ENCODE assay signal across 29 cellular contexts in the genomic region with DNA sequence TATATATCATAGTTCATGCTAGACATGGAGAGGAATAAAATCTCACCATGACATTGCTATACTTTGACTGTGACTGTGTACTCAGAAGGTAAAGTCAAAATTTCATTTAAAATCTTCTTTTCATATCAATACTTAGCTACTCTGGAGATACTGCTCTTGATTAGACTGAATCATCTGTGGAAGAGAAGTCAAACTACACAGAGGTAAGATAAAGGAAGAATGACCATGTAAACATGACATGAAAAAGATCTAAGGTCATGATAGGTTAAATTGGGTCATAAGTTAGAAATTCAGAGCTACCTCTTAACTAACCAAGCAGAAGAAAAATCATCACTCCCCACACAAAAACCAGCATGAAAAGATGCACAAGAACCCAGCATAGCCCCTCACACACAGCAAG. TPM values are rescaled to one million over a fixed set of nuclear protein-coding genes. Genes with fewer than 3 reads are reported as not detected.
"Had no signal": no experiment of that assay in that cellular context is flagged by ENCODE, and none has a peak within 500 bp of the region (broad histone marks: within the 10 kb centered on the region; RNA-seq: fewer than 3 reads in every experiment).

No MANE protein-coding gene starts in this region.

- H3K27ac ChIP-seq: colonic mucosa, epithelial cell of prostate, esophagus squamous epithelium, gastrocnemius medialis, heart right ventricle, left lung, lower lobe of right lung had no signal

- ATAC-seq: effector memory CD8-positive, alpha-beta T cell; esophagus mucosa; gastrocnemius medialis; heart right ventricle; left cardiac atrium; left lung; left ventricle myocardium superior; lower lobe of right lung; mucosa of descending colon had no signal

- H3K27ac Mint-ChIP-seq: dendritic cell treated with granulocyte-macrophage colony-stimulating factor and Interleukin-4, amounts not matched to agents 40 ng/mL and 50 ng/mL, for 4 days; endodermal cell; mesothelial cell of epicardium had no signal

- H3K4me1 Mint-ChIP-seq: endodermal cell, mesothelial cell of epicardium had no signal

- H3K27me3 ChIP-seq: colonic mucosa, esophagus squamous epithelium, gastrocnemius medialis, heart right ventricle, left lung had no signal

- H3K4me3 Mint-ChIP-seq: dendritic cell treated with granulocyte-macrophage colony-stimulating factor and Interleukin-4, amounts not matched to agents 40 ng/mL and 50 ng/mL, for 4 days; effector memory CD8-positive, alpha-beta T cell; endodermal cell; mesothelial cell of epicardium; naive B cell had no signal

- H3K27me3 Mint-ChIP-seq: dendritic cell treated with granulocyte-macrophage colony-stimulating factor and Interleukin-4, amounts not matched to agents 40 ng/mL and 50 ng/mL, for 4 days; effector memory CD8-positive, alpha-beta T cell; naive B cell had no signal

- H3K4me1 ChIP-seq: colonic mucosa, esophagus squamous epithelium, lower lobe of right lung had no signal

- H3K9me3 Mint-ChIP-seq: effector memory CD8-positive, alpha-beta T cell; endodermal cell; mesothelial cell of epicardium had no signal

- H3K36me3 ChIP-seq: colonic mucosa, gastrocnemius medialis, lower lobe of right lung had no signal

- H3K4me3 ChIP-seq: colonic mucosa, esophagus squamous epithelium, gastrocnemius medialis, heart right ventricle, left lung, lower lobe of right lung, mucosa of descending colon had no signal

- H3K9me3 ChIP-seq: colonic mucosa, esophagus squamous epithelium, gastrocnemius medialis, heart right ventricle, left lung, lower lobe of right lung, mucosa of descending colon had no signal

- DNase-seq: colonic mucosa; cortex of kidney; effector CD8-positive, alpha-beta T cell; effector memory CD8-positive, alpha-beta T cell; endodermal cell; esophagus squamous epithelium; foreskin fibroblast; foreskin melanocyte; gastrocnemius medialis; glutamatergic neuron; head of caudate nucleus; heart right ventricle; hippocampal formation; left cardiac atrium; left lung; left ventricle myocardium superior; lower lobe of right lung; mesenchymal stem cell; mucosa of descending colon; naive B cell had no signal

RNA-seq across cellular contexts. Expression of gene RLN1, which starts 44.8 kb away (rescaled TPM):
- total RNA-seq: esophagus mucosa, esophagus squamous epithelium, gastrocnemius medialis, glomerular endothelial cell, kidney epithelial cell, lower lobe of right lung, lung microvascular endothelial cell, mesenteric fat pad, myocyte had no signal
